Comparison of ENCODE assay signal across 8 cellular contexts in the genomic region with DNA sequence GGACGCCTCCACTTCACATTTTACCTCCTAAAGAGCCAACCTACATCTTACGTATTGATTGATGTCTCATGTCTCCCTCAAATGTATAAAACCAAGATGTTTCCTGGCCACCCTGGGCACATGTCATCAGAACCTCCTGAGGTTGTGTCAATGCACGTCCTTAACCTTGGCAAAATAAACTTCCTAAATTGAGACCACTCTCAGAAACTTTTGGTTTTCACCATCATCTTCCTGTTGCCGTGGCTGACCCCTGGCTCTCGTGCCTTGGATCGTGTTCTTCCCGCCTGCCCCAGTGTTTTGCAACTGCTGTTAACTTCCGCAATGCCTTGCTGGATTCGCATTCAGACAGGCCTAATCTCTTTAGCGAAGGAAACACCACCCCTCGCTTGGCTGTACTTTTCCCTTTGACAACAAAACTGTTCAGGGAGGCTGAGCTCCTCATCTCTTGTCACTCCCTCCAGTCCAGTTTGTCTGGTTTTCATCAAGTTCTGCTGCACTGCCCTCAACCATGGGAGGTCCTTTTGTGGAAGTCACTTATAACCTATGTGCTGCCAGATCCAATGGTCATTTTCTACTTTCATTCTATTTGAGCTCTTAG. TPM values are rescaled to one million over a fixed set of nuclear protein-coding genes. Genes with fewer than 3 reads are reported as not detected.
DNase-seq lines count a peak whose midpoint lies in the region; ATAC-seq and TF ChIP-seq lines count a peak whose summit lies in the region.

No MANE protein-coding gene starts in this region.

- peaks cover 20% of the 10 kb centered on the region for H3K27me3 ChIP-seq in HUES64 (ENCODE audit: insufficient read depth, low read length)
- H3K27me3 ChIP-seq in iPS DF 6.9 (ENCODE audit: control insufficient read depth, insufficient read depth, low read length): no peaks in the 10 kb centered on the region
- no peaks in the 10 kb centered on the region for H3K27me3 ChIP-seq in smooth muscle cell (ENCODE audit: low read depth)
- no peaks in the 10 kb centered on the region for H3K27me3 ChIP-seq in HAP-1 (ENCODE audit: low read depth)

- H3K4me3 ChIP-seq in HUES64 (ENCODE audit: low read length) (peak overlapping the region; percentile 90), iPS DF 6.9 (ENCODE audit: low read length) (peak overlapping the region; percentile 59; the same call in 1 of the 2 replicates), smooth muscle cell (peak overlapping the region; percentile 61), HAP-1 (no peak overlapping the region)

- no peaks in the 10 kb centered on the region for H3K9me3 ChIP-seq in HUES64 (ENCODE audit: insufficient read depth, low read depth, low read length)
- H3K9me3 ChIP-seq in iPS DF 6.9 (ENCODE audit: control insufficient read depth, insufficient read depth, low read length): no peaks in the 10 kb centered on the region
- H3K9me3 ChIP-seq in smooth muscle cell (replicated peaks; ENCODE audit: low read depth): no peaks in the 10 kb centered on the region
- no peaks in the 10 kb centered on the region for H3K9me3 ChIP-seq in HAP-1

- TF ChIP-seq CTCF in smooth muscle cell (IDR thresholded peaks at IDR 0.05; ENCODE audit: borderline replicate concordance, insufficient read depth, poor library complexity, severe bottlenecking): no peak

- CTCF ChIA-PET in activated CD4-positive, alpha-beta memory T cell treated with anti-CD3 and anti-CD28 coated beads, Interleukin-2, amount 10 ng/mL, durations not matched to agents 7 days and 5 days (lab: Charles Lee): no interaction called here

- peaks cover 12% of the 10 kb centered on the region for H3K4me1 ChIP-seq in HUES64 (ENCODE audit: insufficient read depth, low read length)
- peaks cover 1% of the 10 kb centered on the region; the same call in 1 of the 2 replicates for H3K4me1 ChIP-seq in iPS DF 6.9 (ENCODE audit: control insufficient read depth, insufficient read depth, low read length)
- H3K4me1 ChIP-seq in smooth muscle cell (ENCODE audit: low read depth): peaks cover 6% of the 10 kb centered on the region
- H3K4me1 ChIP-seq in HAP-1: peaks cover 9% of the 10 kb centered on the region

- peak overlapping the region; percentile 85 for H3K4me3 Mint-ChIP-seq in activated CD4-positive, alpha-beta memory T cell treated with anti-CD3 and anti-CD28 coated beads, Interleukin-2, amount 10 ng/mL, durations not matched to agents 7 days and 5 days

- peaks cover 11% of the 10 kb centered on the region for H3K36me3 Mint-ChIP-seq in activated CD4-positive, alpha-beta memory T cell treated with anti-CD3 and anti-CD28 coated beads, Interleukin-2, amount 10 ng/mL, durations not matched to agents 7 days and 5 days (ENCODE audit: low read depth)

- no peaks in the 10 kb centered on the region for H3K27me3 Mint-ChIP-seq in activated CD4-positive, alpha-beta memory T cell treated with anti-CD3 and anti-CD28 coated beads, Interleukin-2, amount 10 ng/mL, durations not matched to agents 7 days and 5 days

- H3K27ac Mint-ChIP-seq in activated CD4-positive, alpha-beta memory T cell treated with anti-CD3 and anti-CD28 coated beads, Interleukin-2, amount 10 ng/mL, durations not matched to agents 7 days and 5 days: peak overlapping the region; percentile 27

- no peak for ATAC-seq in HG03025 (IDR thresholded peaks at IDR 0.05; ENCODE audit: low FRiP score, unreplicated experiment)
- ATAC-seq in HG03520 (IDR thresholded peaks at IDR 0.05; ENCODE audit: unreplicated experiment): no peak
- ATAC-seq in HG02588 (IDR thresholded peaks at IDR 0.05; ENCODE audit: unreplicated experiment): no peak

- H3F3A ChIP-seq in smooth muscle cell (ENCODE audit: low read depth): peaks cover 3% of the 10 kb centered on the region

- H3K27ac ChIP-seq in HUES64 (ENCODE audit: low read depth, low read length) (no peak overlapping the region), iPS DF 6.9 (ENCODE audit: low read length) (no peak overlapping the region), smooth muscle cell (ENCODE audit: low read depth) (peak overlapping the region; percentile 93)

- H3K36me3 ChIP-seq in HUES64 (ENCODE audit: insufficient read depth, low read length): no peaks in the 10 kb centered on the region
- H3K36me3 ChIP-seq in iPS DF 6.9 (ENCODE audit: control insufficient read depth, insufficient read depth, low read length): no peaks in the 10 kb centered on the region
- H3K36me3 ChIP-seq in smooth muscle cell (ENCODE audit: low read depth): no peaks in the 10 kb centered on the region
- H3K36me3 ChIP-seq in HAP-1 (replicated peaks): no peaks in the 10 kb centered on the region; the same call in 1 of the 2 replicates

- in situ Hi-C loops in HAP-1 (cut with MboI; ENCODE audit: low sequenced_read_pairs): no loop called here

- H3K4me2 ChIP-seq in smooth muscle cell: peak overlapping the region; percentile 91

- no peak overlapping the region for H2AFZ ChIP-seq in smooth muscle cell (ENCODE audit: low read depth)

- no peak for DNase-seq in activated CD4-positive, alpha-beta memory T cell treated with anti-CD3 and anti-CD28 coated beads, Interleukin-2, amount 10 ng/mL, durations not matched to agents 7 days and 5 days
- DNase-seq in iPS DF 6.9 (ENCODE audit: low read depth, low spot score) (no peak), smooth muscle cell (lab: John Stamatoyannopoulos, UW; ENCODE audit: unreplicated experiment) (no peak), HAP-1 (ENCODE audit: low spot score in 2 of 2) (no peak)

- H3K79me2 ChIP-seq in smooth muscle cell (ENCODE audit: low read depth): peaks cover 33% of the 10 kb centered on the region

- peaks cover 44% of the 10 kb centered on the region for H3K4me1 Mint-ChIP-seq in activated CD4-positive, alpha-beta memory T cell treated with anti-CD3 and anti-CD28 coated beads, Interleukin-2, amount 10 ng/mL, durations not matched to agents 7 days and 5 days

- WGBS in HUES64: 82% methylated on average over 11 of the region's 11 CpGs
- no CpG with 5 or more reads among the region's 11 CpGs for WGBS in iPS DF 6.9 (ENCODE audit: insufficient coverage, insufficient read length)
- WGBS in smooth muscle cell (ENCODE audit: low lambda C conversion rate): 54% methylated on average over 11 of the region's 11 CpGs

- POLR2A ChIA-PET in activated CD4-positive, alpha-beta memory T cell treated with anti-CD3 and anti-CD28 coated beads, Interleukin-2, amount 10 ng/mL, durations not matched to agents 7 days and 5 days (lab: Charles Lee): no interaction called here

- H3K9me3 Mint-ChIP-seq in activated CD4-positive, alpha-beta memory T cell treated with anti-CD3 and anti-CD28 coated beads, Interleukin-2, amount 10 ng/mL, durations not matched to agents 7 days and 5 days: no peaks in the 10 kb centered on the region

- H3K9ac ChIP-seq in HUES64 (ENCODE audit: low read depth, low read length) (no peak overlapping the region), smooth muscle cell (ENCODE audit: low read depth) (no peak overlapping the region)

- H4K20me1 ChIP-seq in smooth muscle cell (ENCODE audit: low read depth): peaks cover 24% of the 10 kb centered on the region

RNA-seq across cellular contexts. Expression of a gene that starts 1.2 kb away (rescaled TPM):
- polyA plus RNA-seq in HUES64 (2013, experiment 1 of 2): 47.8 TPM
- polyA plus RNA-seq in HUES64 (2013, experiment 2 of 2): 58.1 TPM
- total RNA-seq in activated CD4-positive, alpha-beta memory T cell treated with anti-CD3 and anti-CD28 coated beads, Interleukin-2, amount 10 ng/mL, durations not matched to agents 7 days and 5 days: 10 to 100 TPM; 51.0 to 53.7 TPM
- total RNA-seq in smooth muscle cell: 52.3 and 63.7 TPM in 2 replicates
- 160 and 190 TPM in 2 replicates for polyA plus RNA-seq in smooth muscle cell
